Comparison of ENCODE assay signal across 1 cellular context in genomic region chr14:58281969-58282368, GRCh38.
TF ChIP-seq lines count a peak whose summit lies in the region.

No MANE protein-coding gene starts in this region.

TF ChIP-seq in K562, 482 proteins besides CTCF, POLR2A, EP300 and RAD21 (continued from another document):
- TF ChIP-seq, protein P1, sequence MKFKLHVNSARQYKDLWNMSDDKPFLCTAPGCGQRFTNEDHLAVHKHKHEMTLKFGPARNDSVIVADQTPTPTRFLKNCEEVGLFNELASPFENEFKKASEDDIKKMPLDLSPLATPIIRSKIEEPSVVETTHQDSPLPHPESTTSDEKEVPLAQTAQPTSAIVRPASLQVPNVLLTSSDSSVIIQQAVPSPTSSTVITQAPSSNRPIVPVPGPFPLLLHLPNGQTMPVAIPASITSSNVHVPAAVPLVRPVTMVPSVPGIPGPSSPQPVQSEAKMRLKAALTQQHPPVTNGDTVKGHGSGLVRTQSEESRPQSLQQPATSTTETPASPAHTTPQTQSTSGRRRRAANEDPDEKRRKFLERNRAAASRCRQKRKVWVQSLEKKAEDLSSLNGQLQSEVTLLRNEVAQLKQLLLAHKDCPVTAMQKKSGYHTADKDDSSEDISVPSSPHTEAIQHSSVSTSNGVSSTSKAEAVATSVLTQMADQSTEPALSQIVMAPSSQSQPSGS (CRISPR knock-in tag; IDR thresholded peaks at IDR 0.05) = no peak
